8 cellular contexts compared by ENCODE assay signal in the genomic region with DNA sequence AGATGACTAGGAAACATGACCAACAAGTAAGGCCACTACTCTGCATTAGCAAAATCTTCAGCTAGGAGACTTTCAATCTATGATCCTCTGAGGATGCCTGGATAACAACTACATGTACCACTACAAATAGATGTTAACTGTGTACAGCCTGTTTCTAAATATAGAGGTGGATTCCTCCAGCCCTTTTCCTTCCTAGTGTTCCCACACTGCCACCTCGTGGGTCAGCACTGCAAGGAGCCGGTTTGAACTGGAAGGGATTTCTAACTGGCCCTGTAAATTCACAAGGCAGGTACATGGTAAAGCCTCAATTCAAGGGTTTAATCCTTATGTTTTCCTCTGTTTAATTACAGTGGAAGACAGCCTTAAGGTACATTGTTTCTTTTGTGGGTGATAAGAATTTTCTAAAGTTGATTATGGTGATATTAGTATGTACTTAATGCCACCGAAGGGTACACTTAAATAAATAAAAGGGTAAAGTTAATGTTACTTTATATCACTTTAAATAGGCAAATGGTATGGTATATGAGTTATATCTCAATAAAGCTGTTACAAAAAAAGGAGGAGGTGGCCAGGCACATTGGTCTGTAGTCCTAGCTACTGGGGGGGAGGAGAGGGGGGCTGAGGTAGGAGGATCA. TPM values are rescaled to one million over a fixed set of nuclear protein-coding genes. Genes with fewer than 3 reads are reported as not detected.
A peak's percentile ranks its signal among the peaks of the same experiment; 100 is the strongest.
DNase-seq lines count a peak whose midpoint lies in the region; ATAC-seq and TF ChIP-seq lines count a peak whose summit lies in the region.

No MANE protein-coding gene starts in this region.

- H3K27ac ChIP-seq in iPS DF 6.9 (ENCODE audit: low read length) (no peak overlapping the region), spleen (no peak overlapping the region)

- ATAC-seq in HG02840 (IDR thresholded peaks at IDR 0.05; ENCODE audit: low FRiP score, unreplicated experiment) = no peak

- intact Hi-C loops in spleen (cut with DNase I; ENCODE audit: low total_unique reads) = no loop called here

- H3K27me3 ChIP-seq in iPS DF 6.9 (ENCODE audit: control insufficient read depth, insufficient read depth, low read length) (no peaks in the 10 kb centered on the region), spleen (replicated peaks in 1 of 7) (no peaks in the 10 kb centered on the region)

- H3K9me3 ChIP-seq in iPS DF 6.9 (ENCODE audit: control insufficient read depth, insufficient read depth, low read length) (no peaks in the 10 kb centered on the region), spleen (no peaks in the 10 kb centered on the region)

- H3K27ac Mint-ChIP-seq in brain = peak overlapping the region; percentile 10 to 85 (median 63)

- peak; percentile 25 to 26 for DNase-seq in activated CD4-positive, alpha-beta T cell treated with anti-CD3 and anti-CD28 coated beads for 24 hours (ENCODE audit: low read depth in 2 of 2)
- DNase-seq in activated CD4-positive, alpha-beta T cell treated with anti-CD3 and anti-CD28 coated beads for 1 hour = no peak
- DNase-seq in M059J (ENCODE audit: low read depth) (peak; percentile 70), RPMI7951 (ENCODE audit: low read depth) (peak; percentile 64), iPS DF 6.9 (ENCODE audit: low read depth, low spot score) (peak; percentile 22), spleen (no peak)

- H3K4me1 ChIP-seq in iPS DF 6.9 (ENCODE audit: control insufficient read depth, insufficient read depth, low read length) (peaks cover 1% of the 10 kb centered on the region; the same call in 1 of the 2 replicates), spleen (peaks cover 0 to 7% (median 5%) of the 10 kb centered on the region in 6 donors)

- H3K9me3 Mint-ChIP-seq in brain = no peaks in the 10 kb centered on the region

- H3K36me3 ChIP-seq in iPS DF 6.9 (ENCODE audit: control insufficient read depth, insufficient read depth, low read length) (no peaks in the 10 kb centered on the region), spleen (no peaks in the 10 kb centered on the region)

- H3K4me1 Mint-ChIP-seq in brain = peaks cover 15% of the 10 kb centered on the region

- TF ChIP-seq CTCF in brain (conservative IDR thresholded peaks at IDR 0.05) = peak; percentile 78 to 84
- peak in 9 of 11 experiments; percentile 16 to 67 (median 53) for TF ChIP-seq CTCF in spleen (IDR thresholded peaks at IDR 0.05 in 8 of 11, conservative IDR thresholded peaks at IDR 0.05 in 3 of 11)

- H3K4me3 ChIP-seq in iPS DF 6.9 (ENCODE audit: low read length) (no peak overlapping the region), spleen (no peak overlapping the region)

- H3K27me3 Mint-ChIP-seq in brain = peaks cover 4% of the 10 kb centered on the region

- peak overlapping the region in 4 of 5 experiments; percentile 19 to 57 (median 40) for H3K4me3 Mint-ChIP-seq in brain

- no CpG with 5 or more reads among the region's 3 CpGs for WGBS in iPS DF 6.9 (ENCODE audit: insufficient coverage, insufficient read length)
- 33 to 36% (median 35%) methylated on average over 3 of the region's 3 CpGs for WGBS in spleen, 5 donors

- no peaks in the 10 kb centered on the region for H3K36me3 Mint-ChIP-seq in brain

- no peak for TF ChIP-seq POLR2A in spleen (IDR thresholded peaks at IDR 0.05)

RNA-seq across cellular contexts. Expression of gene SMYD3, which starts 14.4 kb away (rescaled TPM):
- 35.5 and 38.6 TPM in 2 replicates for total RNA-seq in M059J (2014; rRNA removed; shearing (Covaris generic))
- 29.5 and 33.9 TPM in 2 replicates for total RNA-seq in RPMI7951 (2014; rRNA removed; shearing (Covaris generic))
- polyA plus RNA-seq in brain (ENCODE audit: insufficient read depth, low read depth, low replicate concordance) = 48.0 TPM
- total RNA-seq in spleen = 10 to 100 TPM; 18.7 to 33.1 (median 23.5) TPM
- polyA plus RNA-seq in spleen = 10 to 100 TPM; 12.5 to 15.9 (median 15.0) TPM

Comparison
In these comparisons a context has a peak if more than half of its experiments do, and no peak if none do; other contexts are left out.
1. DNase-seq: peak in activated CD4-positive, alpha-beta T cell treated with anti-CD3 and anti-CD28 coated beads for 24 hours (2 of 2), M059J (single experiment), RPMI7951 (single experiment) and iPS DF 6.9 (single experiment); none in activated CD4-positive, alpha-beta T cell treated with anti-CD3 and anti-CD28 coated beads for 1 hour (single experiment) and spleen (single experiment).